ENCODE assay signal across 27 cellular contexts in genomic region chr22:39554170-39554569, GRCh38. TPM values are rescaled to one million over a fixed set of nuclear protein-coding genes. Genes with fewer than 3 reads are reported as not detected.
"Had no signal": no experiment of that assay in that cellular context is flagged by ENCODE, and none has a peak within 500 bp of the region (broad histone marks: within the 10 kb centered on the region; RNA-seq: fewer than 3 reads in every experiment).

No MANE protein-coding gene starts in this region.

- DNase-seq: colonic mucosa; cortex of kidney; dermis blood vessel endothelial cell; dorsolateral prefrontal cortex; effector CD4-positive, alpha-beta T cell; effector CD8-positive, alpha-beta T cell; effector memory CD4-positive, alpha-beta T cell; effector memory CD8-positive, alpha-beta T cell; endodermal cell; erythroblast; esophagus squamous epithelium; foreskin fibroblast; foreskin keratinocyte; foreskin melanocyte; gastrocnemius medialis; glutamatergic neuron; head of caudate nucleus; heart left ventricle; heart right ventricle had no signal

- H3K4me3 ChIP-seq: colonic mucosa, coronary artery, dorsolateral prefrontal cortex, esophagus muscularis mucosa, esophagus squamous epithelium, gastrocnemius medialis, gastroesophageal sphincter, heart left ventricle, heart right ventricle had no signal

- H3K27ac ChIP-seq: colonic mucosa, coronary artery, dorsolateral prefrontal cortex, epithelial cell of prostate, esophagus muscularis mucosa, esophagus squamous epithelium, foreskin keratinocyte, gastrocnemius medialis, gastroesophageal sphincter, heart left ventricle, heart right ventricle had no signal

- H3K36me3 ChIP-seq: colonic mucosa, esophagus muscularis mucosa, esophagus squamous epithelium, gastrocnemius medialis, gastroesophageal sphincter, heart left ventricle, heart right ventricle had no signal

- H3K4me1 ChIP-seq: colonic mucosa, foreskin keratinocyte had no signal

- H3K9me3 ChIP-seq: colonic mucosa, esophagus muscularis mucosa, esophagus squamous epithelium, gastrocnemius medialis, gastroesophageal sphincter, heart left ventricle, heart right ventricle had no signal

RNA-seq across cellular contexts. Expression of gene CACNA1I, which starts 16.4 kb away (rescaled TPM):
- total RNA-seq: dermis blood vessel endothelial cell, dermis microvascular lymphatic vessel endothelial cell, endothelial cell of umbilical vein, fibroblast of villous mesenchyme, gastrocnemius medialis, glomerular endothelial cell had no signal
- polyA plus RNA-seq: endothelial cell of umbilical vein, foreskin keratinocyte had no signal
